Comparison of ENCODE assay signal across 17 cellular contexts in the genomic region with DNA sequence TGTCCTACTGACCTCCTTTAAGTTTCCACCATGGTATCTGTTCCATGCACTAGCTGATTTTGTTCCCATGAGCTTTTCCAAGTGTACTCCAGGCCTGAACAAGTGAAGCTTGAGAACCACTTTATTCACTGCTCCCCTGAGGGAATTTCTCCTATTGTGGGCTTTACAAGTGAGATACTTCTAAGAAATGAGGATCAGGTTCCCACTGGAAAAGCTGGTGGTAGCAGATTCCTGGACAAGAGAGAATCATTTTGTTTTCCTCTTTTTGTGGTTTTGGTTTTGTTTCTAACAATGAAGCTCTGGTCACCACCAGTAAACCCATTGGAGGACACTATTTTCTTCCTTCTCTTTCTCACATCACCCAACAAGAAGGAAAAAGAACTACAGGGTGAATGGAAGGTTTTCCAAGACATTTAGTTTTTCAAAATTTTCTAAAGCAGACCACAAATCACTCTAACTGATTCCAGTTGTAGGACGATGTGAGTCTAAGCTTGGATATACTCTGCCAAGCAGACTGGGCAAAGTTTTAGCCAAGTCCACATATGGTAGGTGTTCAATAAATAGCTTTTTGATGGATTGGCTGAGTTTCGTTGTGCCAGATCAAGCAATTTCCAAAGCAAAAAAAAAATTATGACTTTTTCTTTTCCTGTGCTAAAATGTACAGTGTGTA.
DNase-seq lines count a peak whose midpoint lies in the region; TF ChIP-seq lines count a peak whose summit lies in the region.
"Had no signal": no experiment of that assay in that cellular context is flagged by ENCODE, and none has a peak within 500 bp of the region (broad histone marks: within the 10 kb centered on the region; RNA-seq: fewer than 3 reads in every experiment).

No MANE protein-coding gene starts in this region.

- no peaks in the 10 kb centered on the region for H3K9me3 ChIP-seq in WERI-Rb-1 (ENCODE audit: severe bottlenecking)
- H3K9me3 ChIP-seq: BE2C, HAP-1 had no signal

- no peaks in the 10 kb centered on the region for H3K27me3 ChIP-seq in WERI-Rb-1 (ENCODE audit: insufficient read depth, low read depth, severe bottlenecking)
- H3K27me3 ChIP-seq: BE2C had no signal

- TF ChIP-seq CTCF in astrocyte of the cerebellum (IDR thresholded peaks at IDR 0.05; ENCODE audit: low read depth, low read length, missing control alignments): no peak
- TF ChIP-seq CTCF in fibroblast of the aortic adventitia (IDR thresholded peaks at IDR 0.05; ENCODE audit: insufficient read depth, low read length): no peak
- TF ChIP-seq CTCF in WERI-Rb-1 (IDR thresholded peaks at IDR 0.05; ENCODE audit: low read depth, low read length): no peak

- no peak overlapping the region for H3K4me3 ChIP-seq in astrocyte of the cerebellum (ENCODE audit: low read depth, low read length)
- H3K4me3 ChIP-seq in fibroblast of the aortic adventitia (ENCODE audit: low read depth, low read length): no peak overlapping the region
- no peak overlapping the region for H3K4me3 ChIP-seq in WERI-Rb-1 (ENCODE audit: low read depth, low read length)
- H3K4me3 ChIP-seq: HAP-1, K562 had no signal

- in situ Hi-C loops in astrocyte of the cerebellum (cut with HindIII; ENCODE audit: low sequenced_read_pairs): no loop called here

- H3K36me3 ChIP-seq in WERI-Rb-1: no peaks in the 10 kb centered on the region
- H3K36me3 ChIP-seq: BE2C, HAP-1 had no signal

- no peak overlapping the region for H3K27ac ChIP-seq in WERI-Rb-1

- DNase-seq in M059J (ENCODE audit: low read depth) (peak; percentile 17), astrocyte of the cerebellum (ENCODE audit: low read depth) (peak; percentile 80), fibroblast of the aortic adventitia (ENCODE audit: low read depth) (peak; percentile 30), smooth muscle cell of the brain vasculature (ENCODE audit: low read depth, low spot score) (peak; percentile 21), NCI-H2029 (lab: John Stamatoyannopoulos, UW) (no peak), WERI-Rb-1 (no peak), DMS 273 treated with DMSO at 0.1 percent for 48 hours (lab: John Stamatoyannopoulos, UW) (no peak)
- DNase-seq: BE2C; CD4-positive, alpha-beta T cell; NCI-H1436; NCI-H2081 treated with DMSO at 0.1 percent for 48 hours; NCI-H748 treated with DMSO at 0.1 percent for 48 hours; OCI-M1; RPMI8226; SIG-M5 had no signal

Comparison
In these comparisons a context has a peak if more than half of its experiments do, and no peak if none do; other contexts are left out.
1. DNase-seq: peak in M059J (single experiment), astrocyte of the cerebellum (single experiment), fibroblast of the aortic adventitia (single experiment) and smooth muscle cell of the brain vasculature (single experiment); none in NCI-H2029 (single experiment), WERI-Rb-1 (single experiment) and DMS 273 treated with DMSO at 0.1 percent for 48 hours (single experiment).